Comparison of ENCODE assay signal across 30 cellular contexts in genomic region chr20:19095762-19096161, GRCh38.
DNase-seq lines count a peak whose midpoint lies in the region; ATAC-seq and TF ChIP-seq lines count a peak whose summit lies in the region.
"Had no signal": no experiment of that assay in that cellular context is flagged by ENCODE, and none has a peak within 500 bp of the region (broad histone marks: within the 10 kb centered on the region; RNA-seq: fewer than 3 reads in every experiment).

No MANE protein-coding gene starts in this region.

- no peak for ATAC-seq in GM19324 (IDR thresholded peaks at IDR 0.05; ENCODE audit: low FRiP score, unreplicated experiment)
- ATAC-seq in HG03457 (IDR thresholded peaks at IDR 0.05; ENCODE audit: unreplicated experiment), result no peak
- ATAC-seq: upper lobe of right lung had no signal

- H3K9ac ChIP-seq in H9 (ENCODE audit: extremely low read depth, insufficient read length, low read length), result no peak overlapping the region
- H3K9ac ChIP-seq: GM23248 had no signal

- no peak overlapping the region for H2BK120ac ChIP-seq in H9 (ENCODE audit: low read depth, low read length, poor library complexity, severe bottlenecking)

- H3K4me3 Mint-ChIP-seq in Caco-2 (ENCODE audit: unreplicated experiment) (no peak overlapping the region), H9 (no peak overlapping the region)
- H3K4me3 Mint-ChIP-seq: stimulated activated effector memory CD8-positive, alpha-beta T cell treated with anti-CD3 and anti-CD28 coated beads, Interleukin-12 subunit alpha, Interleukin-12 subunit beta, amount 100 ng/mL, for 72 hours had no signal

- no peak overlapping the region for H4K8ac ChIP-seq in H9 (replicated peaks; ENCODE audit: insufficient read length, low read depth, low read length)

- no peak overlapping the region for H4K5ac ChIP-seq in H9 (ENCODE audit: insufficient read length, low read depth, low read length)

- BruUV-seq in Caco-2 (replicated peaks; lab: Mats Ljungman, UMichigan), result no TSS peak

- no peak overlapping the region for H2BK15ac ChIP-seq in H9 (ENCODE audit: low read depth, low read length)

- intact Hi-C loops in Caco-2 (cut with micrococcal nuclease; ENCODE audit: unreplicated experiment), result no loop called here

- H3K9me3 ChIP-seq in Caco-2 (no peaks in the 10 kb centered on the region), H9 (ENCODE audit: control insufficient read depth, low read depth, low read length) (no peaks in the 10 kb centered on the region), iPS DF 6.9 (ENCODE audit: control insufficient read depth, insufficient read depth, low read length) (no peaks in the 10 kb centered on the region)
- H3K9me3 ChIP-seq: prostate gland, sigmoid colon, SJSA1, upper lobe of right lung had no signal

- no peak overlapping the region for H2BK12ac ChIP-seq in H9 (ENCODE audit: insufficient read length, low read depth, low read length)

- H3T11ph ChIP-seq in H9 (ENCODE audit: low read length), result no peak overlapping the region

- H3K4me1 Mint-ChIP-seq in Caco-2 (ENCODE audit: low read depth, unreplicated experiment) (no peaks in the 10 kb centered on the region), H9 (peaks cover 11 to 25% of the 10 kb centered on the region in 2 experiments)
- H3K4me1 Mint-ChIP-seq: stimulated activated effector memory CD8-positive, alpha-beta T cell treated with anti-CD3 and anti-CD28 coated beads, Interleukin-12 subunit alpha, Interleukin-12 subunit beta, amount 100 ng/mL, for 72 hours had no signal

- no peaks in the 10 kb centered on the region for H3K23me2 ChIP-seq in H9 (ENCODE audit: insufficient read length, low read depth, low read length, poor library complexity, severe bottlenecking)

- H3K4me3 ChIP-seq in Caco-2 (ENCODE audit: low read depth, low read length), result no peak overlapping the region
- H3K4me3 ChIP-seq in iPS DF 6.9 (ENCODE audit: low read length), result no peak overlapping the region
- H3K4me3 ChIP-seq: GM23248, prostate gland, sigmoid colon, SJSA1, upper lobe of right lung had no signal

- H4K91ac ChIP-seq in H9 (ENCODE audit: insufficient read length, low read depth, low read length), result no peak overlapping the region

- no peak overlapping the region for H3K23ac ChIP-seq in H9 (ENCODE audit: insufficient read length, low read depth, low read length)

- CTCF ChIA-PET in Caco-2 (lab: Charles Lee), result no interaction called here

- H3K4ac ChIP-seq in H9 (ENCODE audit: low read depth, low read length), result no peak overlapping the region

- DNase-seq in Caco-2 (peak in 1 of 2 experiments; percentile 7), H9 (peak; percentile 70), NCI-H510A treated with DMSO at 0.1 percent for 48 hours (lab: John Stamatoyannopoulos, UW) (peak; percentile 80), iPS DF 6.9 (ENCODE audit: low read depth, low spot score) (peak; percentile 45), NCI-H2081 treated with DMSO at 0.1 percent for 48 hours (lab: John Stamatoyannopoulos, UW) (no peak), HPDE6-E6E7 (ENCODE audit: extremely low spot score) (no peak)
- DNase-seq: ACHN; activated CD4-positive, alpha-beta T cell treated with anti-CD3 and anti-CD28 coated beads, Interleukin-2, amount 50 U/mL, for 4 hours; activated CD8-positive, alpha-beta memory T cell treated with anti-CD3 and anti-CD28 coated beads, Interleukin-2, amount 50 U/mL, for 4 hours; activated naive CD4-positive, alpha-beta T cell treated with anti-CD3 and anti-CD28 coated beads, Interleukin-2, amount 50 U/mL, for 16 hours; amygdala; effector CD4-positive, alpha-beta T cell; glutamatergic neuron; GM23248; mammary epithelial cell; NCI-H1092 treated with DMSO at 0.1 percent for 48 hours; NCI-H187 treated with DMSO at 0.1 percent for 48 hours; NCI-H524 treated with DMSO at 0.1 percent for 48 hours; RPMI8226; sigmoid colon; stimulated activated CD4-positive, alpha-beta T cell treated with anti-CD3 and anti-CD28 coated beads, Interleukin-4, amount 100 ng/mL, for 24 hours; substantia nigra; T-helper 1 cell; upper lobe of right lung had no signal

- no peak overlapping the region for H3K27ac Mint-ChIP-seq in Caco-2 (ENCODE audit: unreplicated experiment)
- H3K27ac Mint-ChIP-seq in H9, result no peak overlapping the region; a peak in 1 of 7 replicates
- H3K27ac Mint-ChIP-seq: stimulated activated effector memory CD8-positive, alpha-beta T cell treated with anti-CD3 and anti-CD28 coated beads, Interleukin-12 subunit alpha, Interleukin-12 subunit beta, amount 100 ng/mL, for 72 hours had no signal

- H4K20me1 ChIP-seq in H9 (ENCODE audit: control insufficient read depth, insufficient read depth, insufficient read length), result no peaks in the 10 kb centered on the region

- no peak overlapping the region for H3K18ac ChIP-seq in H9 (ENCODE audit: insufficient read length, low read depth, low read length)

- no peak overlapping the region for H2BK5ac ChIP-seq in H9 (ENCODE audit: insufficient read length, low read length)

- H3K4me1 ChIP-seq in Caco-2 (no peaks in the 10 kb centered on the region), H9 (ENCODE audit: insufficient read depth, low read length) (peaks cover 2% of the 10 kb centered on the region; the same call in 1 of the 2 replicates), iPS DF 6.9 (ENCODE audit: control insufficient read depth, insufficient read depth, low read length) (no peaks in the 10 kb centered on the region)
- H3K4me1 ChIP-seq: prostate gland, sigmoid colon, SJSA1, upper lobe of right lung had no signal

- H3K14ac ChIP-seq in H9 (ENCODE audit: insufficient read depth, low read length), result no peak overlapping the region

- WGBS in H9 (ENCODE audit: extremely low coverage, insufficient read length, low lambda C conversion rate), result no CpG with 5 or more reads among the region's 5 CpGs
- no CpG with 5 or more reads among the region's 5 CpGs for WGBS in iPS DF 6.9 (ENCODE audit: insufficient coverage, insufficient read length)

- POLR2A ChIA-PET in Caco-2 (lab: Charles Lee), result no interaction called here

- no peaks in the 10 kb centered on the region for H3K36me3 Mint-ChIP-seq in Caco-2 (ENCODE audit: insufficient read depth, unreplicated experiment)
- no peaks in the 10 kb centered on the region; a peak in 1 of 7 replicates for H3K36me3 Mint-ChIP-seq in H9 (ENCODE audit: insufficient read depth in 1 of 3, low read depth in 3 of 3)
- H3K36me3 Mint-ChIP-seq: stimulated activated effector memory CD8-positive, alpha-beta T cell treated with anti-CD3 and anti-CD28 coated beads, Interleukin-12 subunit alpha, Interleukin-12 subunit beta, amount 100 ng/mL, for 72 hours had no signal

- H3K27ac ChIP-seq in H9 (ENCODE audit: insufficient read length, low read depth, low read length) (no peak overlapping the region), iPS DF 6.9 (ENCODE audit: low read length) (no peak overlapping the region)
- H3K27ac ChIP-seq: epithelial cell of prostate, GM23248, prostate gland, sigmoid colon, SJSA1, upper lobe of right lung had no signal

- no peak overlapping the region for H2BK20ac ChIP-seq in H9 (ENCODE audit: low read depth, low read length, poor library complexity, severe bottlenecking)

- H3K4me2 ChIP-seq in H9 (ENCODE audit: insufficient read depth, insufficient read length, low read length), result no peak overlapping the region

- no peaks in the 10 kb centered on the region for H3K79me2 ChIP-seq in H9 (ENCODE audit: insufficient read depth, low read length)

- H3K79me1 ChIP-seq in H9 (ENCODE audit: insufficient read depth, low read depth, low read length, poor library complexity, severe bottlenecking), result no peaks in the 10 kb centered on the region

- no peak overlapping the region for H2AFZ ChIP-seq in H9 (ENCODE audit: low read length)
- H2AFZ ChIP-seq: GM23248 had no signal

- H3K36me3 ChIP-seq in Caco-2 (ENCODE audit: control insufficient read depth, insufficient read depth, low read length) (no peaks in the 10 kb centered on the region), iPS DF 6.9 (ENCODE audit: control insufficient read depth, insufficient read depth, low read length) (no peaks in the 10 kb centered on the region)
- H3K36me3 ChIP-seq: prostate gland, sigmoid colon, SJSA1, upper lobe of right lung had no signal

- TF ChIP-seq CTCF in Caco-2 (IDR thresholded peaks at IDR 0.05; ENCODE audit: insufficient read depth in 1 of 2, low read depth in 1 of 2, low read length in 1 of 2, severe bottlenecking in 1 of 2, unreplicated experiment in 1 of 2) (peak; percentile 9 to 14), H9 (conservative IDR thresholded peaks at IDR 0.05) (no peak)

- H3K9me3 Mint-ChIP-seq in Caco-2 (ENCODE audit: unreplicated experiment), result no peaks in the 10 kb centered on the region
- peaks cover 0 to 2% of the 10 kb centered on the region in 2 experiments; a peak in 1 of 5 replicates for H3K9me3 Mint-ChIP-seq in H9
- H3K9me3 Mint-ChIP-seq: stimulated activated effector memory CD8-positive, alpha-beta T cell treated with anti-CD3 and anti-CD28 coated beads, Interleukin-12 subunit alpha, Interleukin-12 subunit beta, amount 100 ng/mL, for 72 hours had no signal

- H3K56ac ChIP-seq in H9 (ENCODE audit: insufficient read length, low read depth, low read length), result no peak overlapping the region

- H2AK5ac ChIP-seq in H9 (ENCODE audit: insufficient read length, low read length), result no peak overlapping the region

- 0 out of 2 replicates have a peak, but pooled peaks cover 1% of the 10 kb centered on the region for H3K27me3 ChIP-seq in Caco-2 (replicated peaks; ENCODE audit: control insufficient read depth, insufficient read depth, low read length)
- no peaks in the 10 kb centered on the region for H3K27me3 ChIP-seq in H9 (ENCODE audit: insufficient read depth, low read length)
- no peaks in the 10 kb centered on the region for H3K27me3 ChIP-seq in iPS DF 6.9 (ENCODE audit: control insufficient read depth, insufficient read depth, low read length)
- H3K27me3 ChIP-seq: sigmoid colon, SJSA1, upper lobe of right lung had no signal

- H3K27me3 Mint-ChIP-seq in Caco-2 (ENCODE audit: insufficient read depth, unreplicated experiment), result peaks cover under 1% of the 10 kb centered on the region
- H3K27me3 Mint-ChIP-seq in H9 (ENCODE audit: low read depth), result no peaks in the 10 kb centered on the region

Comparison
In these comparisons a context has a peak if more than half of its experiments do, and no peak if none do; other contexts are left out.
1. DNase-seq: peak in H9 (single experiment), NCI-H510A treated with DMSO at 0.1 percent for 48 hours (single experiment) and iPS DF 6.9 (single experiment); none in NCI-H2081 treated with DMSO at 0.1 percent for 48 hours (single experiment) and HPDE6-E6E7 (single experiment).